Comparison of ENCODE assay signal across 33 cellular contexts in the genomic region with DNA sequence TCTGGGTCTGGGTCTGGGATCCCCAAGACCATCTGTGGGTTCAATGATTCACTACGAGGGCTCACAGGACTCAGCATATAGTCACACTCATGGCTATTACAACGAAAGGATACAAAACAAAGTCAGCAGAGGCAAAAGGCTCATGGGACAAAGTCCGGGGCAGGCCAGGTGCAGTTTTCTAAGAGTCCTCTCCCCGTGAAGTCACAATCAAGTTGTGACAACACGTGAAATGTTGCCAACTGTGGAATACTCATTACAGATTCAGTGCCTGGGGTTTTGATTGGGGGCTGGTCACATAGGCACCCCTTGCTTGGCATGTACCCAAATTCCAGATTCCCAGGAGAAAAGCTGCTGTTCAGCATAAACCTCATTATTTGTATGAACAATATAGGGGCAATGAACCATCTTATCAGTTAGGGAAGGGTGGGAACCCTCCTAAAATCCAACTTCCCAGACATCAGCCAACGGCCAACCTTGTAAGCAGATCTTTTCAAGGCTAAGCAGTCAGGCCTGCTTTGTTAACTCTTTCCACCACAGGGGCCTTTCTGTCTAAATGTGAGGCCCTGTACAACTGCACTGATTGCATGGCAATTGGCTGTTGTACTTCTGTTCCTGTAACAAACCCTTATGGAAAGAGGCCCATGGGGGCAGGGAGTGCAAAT. TPM values are rescaled to one million over a fixed set of nuclear protein-coding genes. Genes with fewer than 3 reads are reported as not detected.
"Had no signal": no experiment of that assay in that cellular context is flagged by ENCODE, and none has a peak within 500 bp of the region (broad histone marks: within the 10 kb centered on the region; RNA-seq: fewer than 3 reads in every experiment).

No MANE protein-coding gene starts in this region.

- H3K4me3 Mint-ChIP-seq: activated CD4-positive, alpha-beta memory T cell treated with anti-CD3 and anti-CD28 coated beads for 36 hours; activated CD4-positive, alpha-beta T cell treated with anti-CD3 and anti-CD28 coated beads for 36 hours; activated CD4-positive, alpha-beta T cell treated with anti-CD3 and anti-CD28 coated beads, Interleukin-2, amount 10 ng/mL, durations not matched to agents 24 days and 14 days; activated CD8-positive, alpha-beta memory T cell treated with anti-CD3 and anti-CD28 coated beads, Interleukin-2, amount 10 ng/mL, durations not matched to agents 7 days and 5 days; activated CD8-positive, alpha-beta T cell treated with anti-CD3 and anti-CD28 coated beads, Interleukin-2, amount 10 ng/mL, durations not matched to agents 7 days and 5 days; activated naive CD4-positive, alpha-beta T cell treated with anti-CD3 and anti-CD28 coated beads, Interleukin-2, amount 10 ng/mL, durations not matched to agents 7 days and 5 days; activated naive CD8-positive, alpha-beta T cell treated with anti-CD3 and anti-CD28 coated beads, Interleukin-2, amount 10 ng/mL, durations not matched to agents 7 days and 5 days; activated T-helper 1 cell treated with anti-CD3 and anti-CD28 coated beads, Interleukin-12 subunit alpha, Interleukin-12 subunit beta, Interleukin-2, Interleukin-4 antibody, amounts not matched to agents 30 ng/mL and 10 ng/mL and 1 ng/mL, durations not matched to agents 14 hours and 24 hours and 36 hours had no signal

- H3K27me3 ChIP-seq: esophagus squamous epithelium, gastroesophageal sphincter had no signal

- H3K36me3 ChIP-seq: esophagus squamous epithelium, gastroesophageal sphincter, heart right ventricle had no signal

- H3K4me1 ChIP-seq: body of pancreas, esophagus squamous epithelium, gastroesophageal sphincter, heart right ventricle had no signal

- H3K36me3 Mint-ChIP-seq: activated CD4-positive, alpha-beta memory T cell treated with anti-CD3 and anti-CD28 coated beads for 36 hours; activated CD8-positive, alpha-beta memory T cell treated with anti-CD3 and anti-CD28 coated beads, Interleukin-2, amount 10 ng/mL, durations not matched to agents 7 days and 5 days; activated naive CD4-positive, alpha-beta T cell treated with anti-CD3 and anti-CD28 coated beads, Interleukin-2, amount 10 ng/mL, durations not matched to agents 7 days and 5 days; activated naive CD4-positive, alpha-beta T cell treated with anti-CD3 and anti-CD28 coated beads, Interleukin-2, amount 50 U/mL, for 72 hours; activated naive CD8-positive, alpha-beta T cell treated with anti-CD3 and anti-CD28 coated beads, Interleukin-2, amount 10 ng/mL, durations not matched to agents 7 days and 5 days had no signal

- H3K4me3 ChIP-seq: body of pancreas, esophagus squamous epithelium, gastroesophageal sphincter, heart right ventricle had no signal

- DNase-seq: activated CD4-positive, alpha-beta memory T cell treated with anti-CD3 and anti-CD28 coated beads for 36 hours; activated CD4-positive, alpha-beta T cell treated with anti-CD3 and anti-CD28 coated beads for 36 hours; activated CD4-positive, alpha-beta T cell treated with anti-CD3 and anti-CD28 coated beads, Interleukin-2, amount 10 ng/mL, durations not matched to agents 24 days and 14 days; activated CD4-positive, CD25-positive, alpha-beta regulatory T cell; activated CD4-positive, CD25-positive, alpha-beta regulatory T cell treated with anti-CD3 and anti-CD28 coated beads, Interleukin-2, amount 50 U/mL, for 72 hours; activated CD8-positive, alpha-beta memory T cell treated with anti-CD3 and anti-CD28 coated beads, Interleukin-2, amount 10 ng/mL, durations not matched to agents 7 days and 5 days; activated CD8-positive, alpha-beta memory T cell treated with anti-CD3 and anti-CD28 coated beads, Interleukin-2, amount 50 U/mL, for 4 hours; activated CD8-positive, alpha-beta T cell treated with anti-CD3 and anti-CD28 coated beads, Interleukin-2, amount 10 ng/mL, durations not matched to agents 7 days and 5 days; activated gamma-delta T cell; activated naive CD4-positive, alpha-beta T cell; activated naive CD4-positive, alpha-beta T cell treated with anti-CD3 and anti-CD28 coated beads, Interleukin-2, amount 10 ng/mL, durations not matched to agents 7 days and 5 days; activated naive CD8-positive, alpha-beta T cell treated with anti-CD3 and anti-CD28 coated beads, Interleukin-2, amount 10 ng/mL, durations not matched to agents 7 days and 5 days; activated T-cell treated with anti-CD3 and anti-CD28 coated beads, Interleukin-2, amount 50 U/mL, for 1 hour; activated T-cell treated with anti-CD3 and anti-CD28 coated beads, Interleukin-2, amount 50 U/mL, for 48 hours; amniotic stem cell; anterior cingulate cortex; body of pancreas; caudate nucleus; effector CD8-positive, alpha-beta T cell; esophagus squamous epithelium; foreskin melanocyte; heart right ventricle; T-helper 2 cell had no signal

- H3K9me3 ChIP-seq: body of pancreas, esophagus squamous epithelium, gastroesophageal sphincter, heart right ventricle had no signal

- FAIRE-seq: astrocyte, endometrium had no signal

- H3K27ac Mint-ChIP-seq: activated CD4-positive, alpha-beta memory T cell treated with anti-CD3 and anti-CD28 coated beads for 36 hours; activated CD4-positive, alpha-beta T cell treated with anti-CD3 and anti-CD28 coated beads for 36 hours; activated CD4-positive, alpha-beta T cell treated with anti-CD3 and anti-CD28 coated beads, Interleukin-2, amount 10 ng/mL, durations not matched to agents 24 days and 14 days; activated CD8-positive, alpha-beta memory T cell treated with anti-CD3 and anti-CD28 coated beads, Interleukin-2, amount 10 ng/mL, durations not matched to agents 7 days and 5 days; activated CD8-positive, alpha-beta T cell treated with anti-CD3 and anti-CD28 coated beads, Interleukin-2, amount 10 ng/mL, durations not matched to agents 7 days and 5 days; activated naive CD4-positive, alpha-beta T cell treated with anti-CD3 and anti-CD28 coated beads, Interleukin-2, amount 10 ng/mL, durations not matched to agents 7 days and 5 days; activated naive CD4-positive, alpha-beta T cell treated with anti-CD3 and anti-CD28 coated beads, Interleukin-2, amount 50 U/mL, for 72 hours; activated naive CD8-positive, alpha-beta T cell treated with anti-CD3 and anti-CD28 coated beads, Interleukin-2, amount 10 ng/mL, durations not matched to agents 7 days and 5 days; activated T-helper 1 cell treated with anti-CD3 and anti-CD28 coated beads, Interleukin-12 subunit alpha, Interleukin-12 subunit beta, Interleukin-2, Interleukin-4 antibody, amounts not matched to agents 30 ng/mL and 10 ng/mL and 1 ng/mL, durations not matched to agents 14 hours and 24 hours and 36 hours had no signal

- H3K4me1 Mint-ChIP-seq: activated CD4-positive, alpha-beta T cell treated with anti-CD3 and anti-CD28 coated beads for 36 hours; activated CD4-positive, alpha-beta T cell treated with anti-CD3 and anti-CD28 coated beads, Interleukin-2, amount 10 ng/mL, durations not matched to agents 24 days and 14 days; activated CD8-positive, alpha-beta memory T cell treated with anti-CD3 and anti-CD28 coated beads, Interleukin-2, amount 10 ng/mL, durations not matched to agents 7 days and 5 days; activated naive CD4-positive, alpha-beta T cell treated with anti-CD3 and anti-CD28 coated beads, Interleukin-2, amount 10 ng/mL, durations not matched to agents 7 days and 5 days; activated naive CD8-positive, alpha-beta T cell treated with anti-CD3 and anti-CD28 coated beads, Interleukin-2, amount 10 ng/mL, durations not matched to agents 7 days and 5 days had no signal

- ATAC-seq: activated CD4-positive, alpha-beta T cell treated with anti-CD3 and anti-CD28 coated beads for 36 hours; activated CD8-positive, alpha-beta memory T cell treated with anti-CD3 and anti-CD28 coated beads, Interleukin-2, amount 10 ng/mL, durations not matched to agents 7 days and 5 days; activated CD8-positive, alpha-beta T cell treated with anti-CD3 and anti-CD28 coated beads, Interleukin-2, amount 10 ng/mL, durations not matched to agents 7 days and 5 days; activated naive CD4-positive, alpha-beta T cell treated with anti-CD3 and anti-CD28 coated beads, Interleukin-2, amount 50 U/mL, for 72 hours; body of pancreas; gastroesophageal sphincter; heart right ventricle had no signal

- H3K27me3 Mint-ChIP-seq: activated CD4-positive, alpha-beta memory T cell treated with anti-CD3 and anti-CD28 coated beads for 36 hours; activated CD4-positive, alpha-beta T cell treated with anti-CD3 and anti-CD28 coated beads for 36 hours; activated CD4-positive, alpha-beta T cell treated with anti-CD3 and anti-CD28 coated beads, Interleukin-2, amount 10 ng/mL, durations not matched to agents 24 days and 14 days; activated CD8-positive, alpha-beta memory T cell treated with anti-CD3 and anti-CD28 coated beads, Interleukin-2, amount 10 ng/mL, durations not matched to agents 7 days and 5 days; activated naive CD4-positive, alpha-beta T cell treated with anti-CD3 and anti-CD28 coated beads, Interleukin-2, amount 10 ng/mL, durations not matched to agents 7 days and 5 days; activated naive CD8-positive, alpha-beta T cell treated with anti-CD3 and anti-CD28 coated beads, Interleukin-2, amount 10 ng/mL, durations not matched to agents 7 days and 5 days had no signal

- H3K9me3 Mint-ChIP-seq: activated CD4-positive, alpha-beta memory T cell treated with anti-CD3 and anti-CD28 coated beads for 36 hours; activated CD4-positive, alpha-beta T cell treated with anti-CD3 and anti-CD28 coated beads, Interleukin-2, amount 10 ng/mL, durations not matched to agents 24 days and 14 days; activated naive CD4-positive, alpha-beta T cell treated with anti-CD3 and anti-CD28 coated beads, Interleukin-2, amount 10 ng/mL, durations not matched to agents 7 days and 5 days; activated naive CD4-positive, alpha-beta T cell treated with anti-CD3 and anti-CD28 coated beads, Interleukin-2, amount 50 U/mL, for 72 hours; activated naive CD8-positive, alpha-beta T cell treated with anti-CD3 and anti-CD28 coated beads, Interleukin-2, amount 10 ng/mL, durations not matched to agents 7 days and 5 days had no signal

- H3K27ac ChIP-seq: body of pancreas, epithelial cell of prostate, esophagus squamous epithelium, gastroesophageal sphincter, heart right ventricle had no signal

RNA-seq across cellular contexts. Expression of a gene that starts 58.2 kb away (rescaled TPM):
- total RNA-seq: activated CD4-positive, alpha-beta memory T cell treated with anti-CD3 and anti-CD28 coated beads for 36 hours; activated CD4-positive, alpha-beta T cell treated with anti-CD3 and anti-CD28 coated beads, Interleukin-2, amount 10 ng/mL, durations not matched to agents 24 days and 14 days; activated CD8-positive, alpha-beta memory T cell treated with anti-CD3 and anti-CD28 coated beads for 36 hours; activated CD8-positive, alpha-beta memory T cell treated with anti-CD3 and anti-CD28 coated beads, Interleukin-2, amount 10 ng/mL, durations not matched to agents 7 days and 5 days; activated CD8-positive, alpha-beta T cell treated with anti-CD3 and anti-CD28 coated beads, Interleukin-2, amount 10 ng/mL, durations not matched to agents 7 days and 5 days; activated naive CD8-positive, alpha-beta T cell treated with anti-CD3 and anti-CD28 coated beads, Interleukin-2, amount 10 ng/mL, durations not matched to agents 7 days and 5 days; activated T-helper 1 cell treated with anti-CD3 and anti-CD28 coated beads, Interleukin-12 subunit alpha, Interleukin-12 subunit beta, Interleukin-2, Interleukin-4 antibody, amounts not matched to agents 30 ng/mL and 10 ng/mL and 1 ng/mL, durations not matched to agents 14 hours and 24 hours and 36 hours; astrocyte; fibroblast of lung; fibroblast of villous mesenchyme; T-helper 1 cell treated with Interleukin-12 subunit alpha and Interleukin-12 subunit beta and Interleukin-4 antibody, amounts not matched to agents 30 ng/mL and 1 ng/mL, for 36 hours had no signal
- polyA plus RNA-seq: fibroblast of lung had no signal
